In genomic region chr1:56967900-56968832, GRCh38 we compare ENCODE assay signal across 9 cellular contexts. TPM values are rescaled to one million over a fixed set of nuclear protein-coding genes. Genes with fewer than 3 reads are reported as not detected.
DNase-seq lines count a peak whose midpoint lies in the region; ATAC-seq and TF ChIP-seq lines count a peak whose summit lies in the region.
"Had no signal": no experiment of that assay in that cellular context is flagged by ENCODE, and none has a peak within 500 bp of the region (broad histone marks: within the 10 kb centered on the region; RNA-seq: fewer than 3 reads in every experiment).

No MANE protein-coding gene starts in this region.

- no peaks in the 10 kb centered on the region for H3K4me1 ChIP-seq in esophagus squamous epithelium

- no peaks in the 10 kb centered on the region for H3K36me3 Mint-ChIP-seq in neural crest cell (ENCODE audit: low read depth)

- no peak overlapping the region for H3K4me3 Mint-ChIP-seq in neural crest cell

- H3K9me3 Mint-ChIP-seq in neural crest cell = peaks cover 3% of the 10 kb centered on the region

- ATAC-seq in GM19455 (IDR thresholded peaks at IDR 0.05; ENCODE audit: unreplicated experiment) = no peak

- no peak for TF ChIP-seq EP300 in Ishikawa (IDR thresholded peaks at IDR 0.05; ENCODE audit: borderline replicate concordance)

- intact Hi-C loops in esophagus squamous epithelium (cut with DNase I) = no loop called here

- no peak overlapping the region for H3K4me3 ChIP-seq in esophagus squamous epithelium

- peaks cover 4% of the 10 kb centered on the region for H3K4me1 Mint-ChIP-seq in neural crest cell

- no peak overlapping the region for H3K27ac Mint-ChIP-seq in neural crest cell (ENCODE audit: unreplicated experiment)

- TF ChIP-seq POLR2A in esophagus squamous epithelium (IDR thresholded peaks at IDR 0.05) = no peak

- peak; percentile 58 for TF ChIP-seq RAD21 in Ishikawa (IDR thresholded peaks at IDR 0.05; ENCODE audit: low read depth)

- 34 to 38% methylated on average over 15 of the region's 15 CpGs for whole genome bisulfite sequencing in esophagus squamous epithelium, 2 donors

- no peaks in the 10 kb centered on the region for H3K27me3 Mint-ChIP-seq in neural crest cell (ENCODE audit: low read depth)

- peak; percentile 52 for DNase-seq in DMS 273 (lab: John Stamatoyannopoulos, UW; ENCODE audit: unreplicated experiment)
- DNase-seq in DMS 273 treated with DMSO at 0.1 percent for 48 hours (lab: John Stamatoyannopoulos, UW) = no peak
- DNase-seq in dermis blood vessel endothelial cell = peak; percentile 32
- DNase-seq in neural crest cell (ENCODE audit: low read depth, low spot score) = peak; percentile 54
- DNase-seq in activated CD4-positive, alpha-beta T cell treated with anti-CD3 and anti-CD28 coated beads for 4 hours = no peak
- DNase-seq in esophagus squamous epithelium (lab: John Stamatoyannopoulos, UW) = no peak

- H3K27ac ChIP-seq in esophagus squamous epithelium = no peak overlapping the region

- no peaks in the 10 kb centered on the region for H3K9me3 ChIP-seq in esophagus squamous epithelium

- no peaks in the 10 kb centered on the region for H3K27me3 ChIP-seq in esophagus squamous epithelium

- no peaks in the 10 kb centered on the region for H3K36me3 ChIP-seq in esophagus squamous epithelium

- peak; percentile 69 for TF ChIP-seq CTCF in neural crest cell (conservative IDR thresholded peaks at IDR 0.05)
- TF ChIP-seq CTCF in esophagus squamous epithelium (IDR thresholded peaks at IDR 0.05) = peak in 2 of 6 experiments; percentile 13 to 26

TF ChIP-seq in Ishikawa, 13 proteins besides CTCF, POLR2A, EP300 and RAD21:
- TF ChIP-seq CEBPB (IDR thresholded peaks at IDR 0.05) (no peak), REST (IDR thresholded peaks at IDR 0.05; ENCODE audit: low read depth) (no peak), FOXM1 (IDR thresholded peaks at IDR 0.05; ENCODE audit: borderline replicate concordance, low read depth) (no peak), TEAD4 (IDR thresholded peaks at IDR 0.05) (no peak), USF1 (IDR thresholded peaks at IDR 0.05) (no peak), CREB1 (IDR thresholded peaks at IDR 0.05; ENCODE audit: low read depth) (no peak), ZBTB7A (IDR thresholded peaks at IDR 0.05; ENCODE audit: low read depth) (no peak), NFIC (IDR thresholded peaks at IDR 0.05) (no peak), MAX (IDR thresholded peaks at IDR 0.05) (no peak), YY1 (IDR thresholded peaks at IDR 0.05; ENCODE audit: low read depth) (no peak), TAF1 (IDR thresholded peaks at IDR 0.05; ENCODE audit: low read depth) (no peak), EGR1 (IDR thresholded peaks at IDR 0.05) (no peak), TCF12 (IDR thresholded peaks at IDR 0.05; ENCODE audit: low read depth) (no peak)

RNA-seq across cellular contexts. Expression of gene C8B, which starts 2.4 kb away (rescaled TPM):
- total RNA-seq in dermis blood vessel endothelial cell (not detected in 2 replicates), neural crest cell (not detected in 2 replicates), esophagus squamous epithelium (under 1 TPM in 1 of 4 donors, not detected in 3; 0.30 TPM)
- total RNA-seq: NCI-H460 had no signal

Comparison
In these comparisons a context has a peak if more than half of its experiments do, and no peak if none do; other contexts are left out.
1. DNase-seq: peak in DMS 273 (single experiment), dermis blood vessel endothelial cell (single experiment) and neural crest cell (single experiment); none in DMS 273 treated with DMSO at 0.1 percent for 48 hours (single experiment), activated CD4-positive, alpha-beta T cell treated with anti-CD3 and anti-CD28 coated beads for 4 hours (0 of 2) and esophagus squamous epithelium (single experiment).